ENCODE assay signal across 1 cellular context in genomic region chr1:1239624-1240347, GRCh38.
TF ChIP-seq lines count a peak whose summit lies in the region.

No MANE protein-coding gene starts in this region.

TF ChIP-seq in HepG2, 621 proteins besides CTCF, POLR2A, EP300 and RAD21 (continued from another document and continues in another):
- TF ChIP-seq DBP (CRISPR knock-in tag; IDR thresholded peaks at IDR 0.05; ENCODE audit: not compliant biosample characterization) (peak; percentile 75), ZNF629 (CRISPR knock-in tag; conservative IDR thresholded peaks at IDR 0.05) (peak; percentile 41; the same call in 1 of the 2 replicates), ZNF784 (CRISPR knock-in tag; IDR thresholded peaks at IDR 0.05; ENCODE audit: borderline replicate concordance) (peak; percentile 27; the same call in 1 of the 2 replicates), TFAP4 (IDR thresholded peaks at IDR 0.05; ENCODE audit: borderline replicate concordance, low read depth) (peak; percentile 68; the same call in 1 of the 2 replicates), HES4 (CRISPR knock-in tag; IDR thresholded peaks at IDR 0.05; ENCODE audit: borderline replicate concordance) (peak; percentile 64; the same call in 1 of the 2 replicates), KLF15 (CRISPR knock-in tag; IDR thresholded peaks at IDR 0.05; ENCODE audit: borderline replicate concordance) (no peak), MED1 (CRISPR knock-in tag; IDR thresholded peaks at IDR 0.05) (peak; percentile 75; the same call in 1 of the 2 replicates), SRY (CRISPR knock-in tag; IDR thresholded peaks at IDR 0.05) (peak; percentile 65; the same call in 1 of the 2 replicates), ZNF609 (CRISPR knock-in tag; IDR thresholded peaks at IDR 0.05; ENCODE audit: borderline replicate concordance) (peak; percentile 76), ARNT2 (CRISPR knock-in tag; IDR thresholded peaks at IDR 0.05; ENCODE audit: low read depth) (peak; percentile 67; the same call in 1 of the 2 replicates), NR2F6 (IDR thresholded peaks at IDR 0.05) (peak; percentile 99), NR2F6 (CRISPR knock-in tag; IDR thresholded peaks at IDR 0.05) (peak; percentile 99), ZMYM2 (CRISPR knock-in tag; IDR thresholded peaks at IDR 0.05) (0 out of 2 replicates have a peak, but pooled peaks have one; percentile 15), RFXAP (CRISPR knock-in tag; IDR thresholded peaks at IDR 0.05; ENCODE audit: borderline replicate concordance) (peak; percentile 60; the same call in 1 of the 2 replicates), HNF4A (CRISPR knock-in tag; IDR thresholded peaks at IDR 0.05) (peak; percentile 56), PHF21A (CRISPR knock-in tag; IDR thresholded peaks at IDR 0.05) (peak; percentile 63), ZBTB2 (CRISPR knock-in tag; IDR thresholded peaks at IDR 0.05; ENCODE audit: low read depth) (0 out of 2 replicates have a peak, but pooled peaks have one; percentile 19), PAXIP1 (CRISPR knock-in tag; conservative IDR thresholded peaks at IDR 0.05) (peak; percentile 81), ZIK1 (CRISPR knock-in tag; IDR thresholded peaks at IDR 0.05; ENCODE audit: borderline replicate concordance, low read depth) (no peak), ZBTB34 (CRISPR knock-in tag; IDR thresholded peaks at IDR 0.05) (no peak), ZNF430 (CRISPR knock-in tag; IDR thresholded peaks at IDR 0.05) (peak; percentile 49; the same call in 1 of the 2 replicates), ZNF280D (CRISPR knock-in tag; IDR thresholded peaks at IDR 0.05) (peak; percentile 46; the same call in 1 of the 2 replicates), YY1 (IDR thresholded peaks at IDR 0.05; ENCODE audit: insufficient read depth, insufficient replicate concordance, low read depth, low read length) (no peak), ZNF687 (CRISPR knock-in tag; IDR thresholded peaks at IDR 0.05) (peak; percentile 99), ZFX (CRISPR knock-in tag; IDR thresholded peaks at IDR 0.05; ENCODE audit: low read depth) (peak; percentile 81), ZFP62 (CRISPR knock-in tag; IDR thresholded peaks at IDR 0.05) (no peak), MEIS2 (CRISPR knock-in tag; IDR thresholded peaks at IDR 0.05) (peak; percentile 89), POLR2AphosphoS5 (IDR thresholded peaks at IDR 0.05; ENCODE audit: low read depth, low read length) (peak; percentile 33; the same call in 1 of the 2 replicates), ZKSCAN5 (CRISPR knock-in tag; IDR thresholded peaks at IDR 0.05) (peak; percentile 82; the same call in 1 of the 2 replicates), GABPB1 (CRISPR knock-in tag; IDR thresholded peaks at IDR 0.05) (peak; percentile 66; the same call in 1 of the 2 replicates), GATAD2A (CRISPR knock-in tag; IDR thresholded peaks at IDR 0.05) (peak; percentile 33; the same call in 1 of the 2 replicates)
